1 cellular context compared by ENCODE assay signal in genomic region chr1:223153177-223154119, GRCh38.
TF ChIP-seq lines count a peak whose summit lies in the region.

No MANE protein-coding gene starts in this region.

TF ChIP-seq in K562, 482 proteins besides CTCF, POLR2A, EP300 and RAD21 (continued from another document):
- TF ChIP-seq ZMIZ1 (IDR thresholded peaks at IDR 0.05; ENCODE audit: low read depth in 2 of 2, low read length in 2 of 2): no peak
- no peak for TF ChIP-seq ZNF696 (CRISPR knock-in tag; conservative IDR thresholded peaks at IDR 0.05)
- TF ChIP-seq JUND (IDR thresholded peaks at IDR 0.05; ENCODE audit: borderline replicate concordance, low read depth, low read length): peak; percentile 86
- peak; percentile 75; the same call in 2 of the 3 replicates for TF ChIP-seq JUND (tag; IDR thresholded peaks at IDR 0.05; ENCODE audit: borderline replicate concordance, low read depth, low read length)
- peak; percentile 80 for TF ChIP-seq JUN (IDR thresholded peaks at IDR 0.05; ENCODE audit: borderline replicate concordance, low read depth, low read length)
- TF ChIP-seq JUN (CRISPR knock-in tag; IDR thresholded peaks at IDR 0.05; ENCODE audit: borderline replicate concordance): no peak
- peak; percentile 67; the same call in 1 of the 2 replicates for TF ChIP-seq ZNF175 (CRISPR knock-in tag; IDR thresholded peaks at IDR 0.05; ENCODE audit: low read depth)
- TF ChIP-seq SMAD1 (IDR thresholded peaks at IDR 0.05; ENCODE audit: low read depth, low read length, partially characterized antibody): no peak
- TF ChIP-seq PHF20 (IDR thresholded peaks at IDR 0.05; ENCODE audit: partially characterized antibody): no peak
- TF ChIP-seq FOSL1 (tag; conservative IDR thresholded peaks at IDR 0.05): peak; percentile 84
- no peak for TF ChIP-seq MXI1 (IDR thresholded peaks at IDR 0.05; ENCODE audit: low read depth, low read length)
- TF ChIP-seq ZNF584 (CRISPR knock-in tag; IDR thresholded peaks at IDR 0.05; ENCODE audit: low read depth): no peak
- TF ChIP-seq SIN3A (IDR thresholded peaks at IDR 0.05; ENCODE audit: borderline replicate concordance in 2 of 2, control insufficient read depth in 1 of 2, low read depth in 2 of 2, low read length in 2 of 2): no peak
- no peak for TF ChIP-seq RBM34 (IDR thresholded peaks at IDR 0.05; ENCODE audit: borderline replicate concordance, insufficient read depth, low read length)
- TF ChIP-seq C11orf30 (IDR thresholded peaks at IDR 0.05; ENCODE audit: low read depth): peak; percentile 54
- TF ChIP-seq PHF8 (IDR thresholded peaks at IDR 0.05; ENCODE audit: borderline replicate concordance, low read length): no peak
- no peak for TF ChIP-seq TAF15 (IDR thresholded peaks at IDR 0.05; ENCODE audit: low read depth, low read length)
- peak; percentile 67; the same call in 1 of the 2 replicates for TF ChIP-seq ZNF311 (CRISPR knock-in tag; IDR thresholded peaks at IDR 0.05)
- TF ChIP-seq TCF7 (IDR thresholded peaks at IDR 0.05; ENCODE audit: borderline replicate concordance): no peak
- TF ChIP-seq SPI1 (IDR thresholded peaks at IDR 0.05; ENCODE audit: borderline replicate concordance, low read depth, low read length): 0 out of 2 replicates have a peak, but pooled peaks have one; percentile 13
- peak; percentile 37; the same call in 1 of the 2 replicates for TF ChIP-seq HMBOX1 (IDR thresholded peaks at IDR 0.05)
- no peak for TF ChIP-seq ZNF507 (tag; conservative IDR thresholded peaks at IDR 0.05)
- no peak for TF ChIP-seq CHCHD3 (CRISPR knock-in tag; IDR thresholded peaks at IDR 0.05)
- TF ChIP-seq E2F8 (IDR thresholded peaks at IDR 0.05; ENCODE audit: low read depth, partially characterized antibody): no peak
- no peak for TF ChIP-seq NR2C2 (CRISPR knock-in tag; IDR thresholded peaks at IDR 0.05)
- TF ChIP-seq NR2C2 (tag; IDR thresholded peaks at IDR 0.05): peak; percentile 77; the same call in 1 of the 2 replicates
- peak; percentile 78 for TF ChIP-seq ATF3 (IDR thresholded peaks at IDR 0.05)
- no peak for TF ChIP-seq ATF3 (CRISPR knock-in tag; conservative IDR thresholded peaks at IDR 0.05)
- no peak for TF ChIP-seq HMG20A (CRISPR knock-in tag; conservative IDR thresholded peaks at IDR 0.05)
- TF ChIP-seq CHAMP1 (IDR thresholded peaks at IDR 0.05): no peak
- TF ChIP-seq CBFB (CRISPR knock-in tag; IDR thresholded peaks at IDR 0.05): no peak
- no peak for TF ChIP-seq PCBP1 (IDR thresholded peaks at IDR 0.05; ENCODE audit: low read depth, low read length, poor library complexity, severe bottlenecking)
- TF ChIP-seq DDX20 (tag; IDR thresholded peaks at IDR 0.05; ENCODE audit: low read depth): no peak
- TF ChIP-seq ZNF445 (CRISPR knock-in tag; IDR thresholded peaks at IDR 0.05; ENCODE audit: low read depth): no peak
- TF ChIP-seq ZNF121 (CRISPR knock-in tag; conservative IDR thresholded peaks at IDR 0.05): no peak
- peak; percentile 59; the same call in 1 of the 2 replicates for TF ChIP-seq DPF2 (IDR thresholded peaks at IDR 0.05)
- TF ChIP-seq MAFK (IDR thresholded peaks at IDR 0.05; ENCODE audit: low read length): peak; percentile 43; the same call in 1 of the 2 replicates
- TF ChIP-seq GABPA (tag; conservative IDR thresholded peaks at IDR 0.05; ENCODE audit: low read depth): peak; percentile 69
- TF ChIP-seq SMARCE1 (IDR thresholded peaks at IDR 0.05): no peak
- no peak for TF ChIP-seq ZC3H11A (IDR thresholded peaks at IDR 0.05; ENCODE audit: low read depth, low read length)
- peak; percentile 51; the same call in 1 of the 2 replicates for TF ChIP-seq NR2C1 (IDR thresholded peaks at IDR 0.05)
- peak; percentile 87 for TF ChIP-seq NR2C1 (tag; IDR thresholded peaks at IDR 0.05)
- TF ChIP-seq ZNF274 (IDR thresholded peaks at IDR 0.05; ENCODE audit: borderline replicate concordance, low read depth, low read length): no peak
- TF ChIP-seq TARDBP (IDR thresholded peaks at IDR 0.05): no peak
- no peak for TF ChIP-seq KDM1A (IDR thresholded peaks at IDR 0.05)
- no peak for TF ChIP-seq ETV5 (CRISPR knock-in tag; IDR thresholded peaks at IDR 0.05; ENCODE audit: low read depth)
- no peak for TF ChIP-seq ETS2 (tag; IDR thresholded peaks at IDR 0.05; ENCODE audit: borderline replicate concordance, poor library complexity, severe bottlenecking)
- no peak for TF ChIP-seq ZNF347 (CRISPR knock-in tag; IDR thresholded peaks at IDR 0.05; ENCODE audit: low read depth)
